In genomic region chr22:47206819-47207218, GRCh38 we compare ENCODE assay signal across 24 cellular contexts.
"Had no signal": no experiment of that assay in that cellular context is flagged by ENCODE, and none has a peak within 500 bp of the region (broad histone marks: within the 10 kb centered on the region; RNA-seq: fewer than 3 reads in every experiment).

No MANE protein-coding gene starts in this region.

- H3K27me3 Mint-ChIP-seq: activated B cell treated with CpG ODN at 0.5 μM for 24 hours; activated CD8-positive, alpha-beta T cell treated with anti-CD3 and anti-CD28 coated beads for 36 hours; activated naive CD8-positive, alpha-beta T cell treated with anti-CD3 and anti-CD28 coated beads for 36 hours had no signal

- H3K27ac Mint-ChIP-seq: activated B cell treated with CpG ODN at 0.5 μM for 24 hours; activated CD8-positive, alpha-beta T cell treated with anti-CD3 and anti-CD28 coated beads for 36 hours; activated naive CD8-positive, alpha-beta T cell treated with anti-CD3 and anti-CD28 coated beads for 36 hours; activated T-helper 17 cell treated with anti-CD3 and anti-CD28 coated beads, Interleukin-2, amount 50 U/mL, for 72 hours; effector memory CD8-positive, alpha-beta T cell had no signal

- DNase-seq: activated B cell treated with CpG ODN at 0.5 μM for 24 hours; activated CD4-positive, alpha-beta T cell treated with anti-CD3 and anti-CD28 coated beads for 4 hours; activated CD8-positive, alpha-beta T cell treated with anti-CD3 and anti-CD28 coated beads for 36 hours; activated naive CD4-positive, alpha-beta T cell; activated naive CD8-positive, alpha-beta T cell treated with anti-CD3 and anti-CD28 coated beads for 36 hours; amniotic stem cell; dermis blood vessel endothelial cell; effector memory CD8-positive, alpha-beta T cell; foreskin melanocyte; hypothalamus; islet precursor cell; midbrain; stimulated activated naive CD4-positive, alpha-beta T cell treated with Interleukin-2 at 50 U/mL for 16 hours; substantia nigra; T-helper 1 cell; T-helper 9 cell; transverse colon had no signal

- H3K27ac ChIP-seq: epithelial cell of prostate, left lung, right lobe of liver, transverse colon, vagina had no signal

- ATAC-seq: activated CD8-positive, alpha-beta T cell treated with anti-CD3 and anti-CD28 coated beads for 36 hours; activated T-helper 17 cell treated with anti-CD3 and anti-CD28 coated beads, Interleukin-2, amount 50 U/mL, for 72 hours; effector memory CD8-positive, alpha-beta T cell; left lung; right lobe of liver; SK-N-SH treated with all-trans-retinoic acid at 6 μM for 48 hours had no signal

- H3K27me3 ChIP-seq: right lobe of liver, vagina had no signal

- H3K9me3 ChIP-seq: left lung, right lobe of liver, transverse colon, vagina had no signal

- H3K4me1 ChIP-seq: left lung, transverse colon, vagina had no signal

- H3K4me3 ChIP-seq: left lung, right lobe of liver, transverse colon, vagina had no signal

- H3K4me1 Mint-ChIP-seq: activated B cell treated with CpG ODN at 0.5 μM for 24 hours; activated naive CD8-positive, alpha-beta T cell treated with anti-CD3 and anti-CD28 coated beads for 36 hours; neural crest cell had no signal

- H3K36me3 Mint-ChIP-seq: activated naive CD8-positive, alpha-beta T cell treated with anti-CD3 and anti-CD28 coated beads for 36 hours had no signal

- H3K36me3 ChIP-seq: left lung, right lobe of liver, transverse colon, vagina had no signal

- H3K9me3 Mint-ChIP-seq: activated B cell treated with CpG ODN at 0.5 μM for 24 hours; activated CD8-positive, alpha-beta T cell treated with anti-CD3 and anti-CD28 coated beads for 36 hours; activated naive CD8-positive, alpha-beta T cell treated with anti-CD3 and anti-CD28 coated beads for 36 hours; activated T-helper 17 cell treated with anti-CD3 and anti-CD28 coated beads, Interleukin-2, amount 50 U/mL, for 72 hours; effector memory CD8-positive, alpha-beta T cell; neural crest cell had no signal

- H3K4me3 Mint-ChIP-seq: activated B cell treated with CpG ODN at 0.5 μM for 24 hours; activated CD8-positive, alpha-beta T cell treated with anti-CD3 and anti-CD28 coated beads for 36 hours; activated naive CD8-positive, alpha-beta T cell treated with anti-CD3 and anti-CD28 coated beads for 36 hours; activated T-helper 17 cell treated with anti-CD3 and anti-CD28 coated beads, Interleukin-2, amount 50 U/mL, for 72 hours; effector memory CD8-positive, alpha-beta T cell; neural crest cell had no signal
